In genomic region chr18:57439985-57440330, GRCh38 we compare ENCODE assay signal across 23 cellular contexts. TPM values are rescaled to one million over a fixed set of nuclear protein-coding genes. Genes with fewer than 3 reads are reported as not detected.
DNase-seq lines count a peak whose midpoint lies in the region; ATAC-seq and TF ChIP-seq lines count a peak whose summit lies in the region.
"Had no signal": no experiment of that assay in that cellular context is flagged by ENCODE, and none has a peak within 500 bp of the region (broad histone marks: within the 10 kb centered on the region; RNA-seq: fewer than 3 reads in every experiment).

No MANE protein-coding gene starts in this region.

- H3K27ac Mint-ChIP-seq in activated CD4-positive, alpha-beta T cell treated with anti-CD3 and anti-CD28 coated beads, Interleukin-2, amount 10 ng/mL, durations not matched to agents 7 days and 5 days: peak overlapping the region; percentile 36
- H3K27ac Mint-ChIP-seq: activated CD8-positive, alpha-beta T cell treated with anti-CD3 and anti-CD28 coated beads for 36 hours; mesothelial cell of epicardium had no signal

- DNase-seq in activated CD4-positive, alpha-beta T cell treated with anti-CD3 and anti-CD28 coated beads, Interleukin-2, amount 10 ng/mL, durations not matched to agents 7 days and 5 days: no peak
- DNase-seq in activated CD4-positive, alpha-beta T cell treated with anti-CD3 and anti-CD28 coated beads for 1 hour: no peak
- DNase-seq in psoas muscle: no peak
- DNase-seq in inferior parietal cortex (ENCODE audit: extremely low spot score): no peak
- DNase-seq in smooth muscle cell (lab: John Stamatoyannopoulos, UW; ENCODE audit: unreplicated experiment): no peak
- DNase-seq in NCI-H226: no peak
- DNase-seq: C1 segment of cervical spinal cord; DMS 273 treated with DMSO at 0.1 percent for 48 hours; hypothalamus; left colon; MG63; NCI-H1436; NCI-H69; stimulated activated CD4-positive, alpha-beta T cell treated with anti-CD3 and anti-CD28 coated beads, Interleukin-1b, Interleukin-23, amount 100 ng/mL, for 48 hours had no signal

- CTCF ChIA-PET in activated CD4-positive, alpha-beta T cell treated with anti-CD3 and anti-CD28 coated beads, Interleukin-2, amount 10 ng/mL, durations not matched to agents 7 days and 5 days (lab: Charles Lee): no interaction called here

- no peaks in the 10 kb centered on the region for H3K9me3 Mint-ChIP-seq in activated CD4-positive, alpha-beta T cell treated with anti-CD3 and anti-CD28 coated beads, Interleukin-2, amount 10 ng/mL, durations not matched to agents 7 days and 5 days
- H3K9me3 Mint-ChIP-seq: activated CD8-positive, alpha-beta T cell treated with anti-CD3 and anti-CD28 coated beads for 36 hours; mesothelial cell of epicardium had no signal

- H3K79me2 ChIP-seq in smooth muscle cell (ENCODE audit: low read depth): no peaks in the 10 kb centered on the region

- intact Hi-C loops in psoas muscle (cut with DNase I): no loop called here

- TF ChIP-seq CTCF in psoas muscle (IDR thresholded peaks at IDR 0.05): no peak
- TF ChIP-seq CTCF in smooth muscle cell (IDR thresholded peaks at IDR 0.05; ENCODE audit: borderline replicate concordance, insufficient read depth, poor library complexity, severe bottlenecking): no peak

- peaks cover 95% of the 10 kb centered on the region for H3K27me3 ChIP-seq in HUES6 (ENCODE audit: control insufficient read depth, insufficient read depth, low read length)
- peaks cover 90% of the 10 kb centered on the region for H3K27me3 ChIP-seq in iPS-15b (ENCODE audit: control insufficient read depth, insufficient read depth, low read length)
- H3K27me3 ChIP-seq in psoas muscle (ENCODE audit: insufficient read depth in 3 of 3, low read length in 2 of 3): peaks cover 3 to 94% (median 53%) of the 10 kb centered on the region in 3 donors
- H3K27me3 ChIP-seq in smooth muscle cell (ENCODE audit: low read depth): peaks cover 93% of the 10 kb centered on the region

- peaks cover 87% of the 10 kb centered on the region for H3K27me3 Mint-ChIP-seq in activated CD4-positive, alpha-beta T cell treated with anti-CD3 and anti-CD28 coated beads, Interleukin-2, amount 10 ng/mL, durations not matched to agents 7 days and 5 days

- H3K4me3 Mint-ChIP-seq in activated CD4-positive, alpha-beta T cell treated with anti-CD3 and anti-CD28 coated beads, Interleukin-2, amount 10 ng/mL, durations not matched to agents 7 days and 5 days: peak overlapping the region; percentile 16
- H3K4me3 Mint-ChIP-seq: activated CD8-positive, alpha-beta T cell treated with anti-CD3 and anti-CD28 coated beads for 36 hours; mesothelial cell of epicardium had no signal

- H3K9me3 ChIP-seq in HUES6 (ENCODE audit: control insufficient read depth, insufficient read depth, low read depth, low read length) (no peaks in the 10 kb centered on the region), iPS-15b (ENCODE audit: control insufficient read depth, insufficient read depth, low read length) (no peaks in the 10 kb centered on the region), psoas muscle (no peaks in the 10 kb centered on the region), smooth muscle cell (replicated peaks; ENCODE audit: low read depth) (no peaks in the 10 kb centered on the region)
- H3K9me3 ChIP-seq: A549, breast epithelium, HAP-1, MG63, vagina had no signal

- H3K4me1 Mint-ChIP-seq in activated CD4-positive, alpha-beta T cell treated with anti-CD3 and anti-CD28 coated beads, Interleukin-2, amount 10 ng/mL, durations not matched to agents 7 days and 5 days: peaks cover 26% of the 10 kb centered on the region

- H4K20me1 ChIP-seq in smooth muscle cell (ENCODE audit: low read depth): no peaks in the 10 kb centered on the region

- peak overlapping the region; percentile 70 for H3K4me3 ChIP-seq in HUES6 (ENCODE audit: low read depth, low read length)
- H3K4me3 ChIP-seq in iPS-15b (ENCODE audit: low read depth, low read length): peak overlapping the region; percentile 69
- H3K4me3 ChIP-seq in psoas muscle: peak overlapping the region; percentile 25
- H3K4me3 ChIP-seq in smooth muscle cell: no peak overlapping the region
- H3K4me3 ChIP-seq: A549, HAP-1, MG63, vagina had no signal

- no peaks in the 10 kb centered on the region for H3K36me3 ChIP-seq in HUES6 (ENCODE audit: control insufficient read depth, insufficient read depth, low read length)
- H3K36me3 ChIP-seq in iPS-15b (ENCODE audit: control insufficient read depth, insufficient read depth, low read length): no peaks in the 10 kb centered on the region
- no peaks in the 10 kb centered on the region for H3K36me3 ChIP-seq in psoas muscle (ENCODE audit: insufficient read depth in 1 of 2, low read depth in 1 of 2)
- no peaks in the 10 kb centered on the region for H3K36me3 ChIP-seq in smooth muscle cell (ENCODE audit: low read depth)
- H3K36me3 ChIP-seq: breast epithelium, HAP-1, MG63, vagina had no signal

- 6 to 12% (median 7%) methylated on average over 17 of the region's 17 CpGs for WGBS in psoas muscle, 3 donors
- 4% methylated on average over 17 of the region's 17 CpGs for WGBS in smooth muscle cell (ENCODE audit: low lambda C conversion rate)

- peaks cover 10% of the 10 kb centered on the region for H3K36me3 Mint-ChIP-seq in activated CD4-positive, alpha-beta T cell treated with anti-CD3 and anti-CD28 coated beads, Interleukin-2, amount 10 ng/mL, durations not matched to agents 7 days and 5 days (ENCODE audit: low read depth)
- H3K36me3 Mint-ChIP-seq: mesothelial cell of epicardium had no signal

- H3F3A ChIP-seq in smooth muscle cell (ENCODE audit: low read depth): no peaks in the 10 kb centered on the region

- no peak for ATAC-seq in psoas muscle
- ATAC-seq: A549; activated CD8-positive, alpha-beta T cell treated with anti-CD3 and anti-CD28 coated beads for 36 hours; left colon; sciatic nerve had no signal

- no peak overlapping the region for H3K4me2 ChIP-seq in smooth muscle cell
- H3K4me2 ChIP-seq: A549 had no signal

- no peak overlapping the region for H3K27ac ChIP-seq in HUES6 (ENCODE audit: low read depth, low read length)
- no peak overlapping the region for H3K27ac ChIP-seq in psoas muscle
- H3K27ac ChIP-seq in smooth muscle cell (ENCODE audit: low read depth): no peak overlapping the region
- H3K27ac ChIP-seq: A549, breast epithelium, vagina had no signal

- H3K9ac ChIP-seq in HUES6 (ENCODE audit: low read length) (no peak overlapping the region), iPS-15b (ENCODE audit: low read depth, low read length) (no peak overlapping the region), smooth muscle cell (ENCODE audit: low read depth) (no peak overlapping the region)

- POLR2A ChIA-PET in activated CD4-positive, alpha-beta T cell treated with anti-CD3 and anti-CD28 coated beads, Interleukin-2, amount 10 ng/mL, durations not matched to agents 7 days and 5 days (lab: Charles Lee): no interaction called here

- no peak overlapping the region for H2AFZ ChIP-seq in smooth muscle cell (ENCODE audit: low read depth)

- H3K4me1 ChIP-seq in HUES6 (ENCODE audit: control insufficient read depth, insufficient read depth, low read length) (peaks cover 41% of the 10 kb centered on the region), iPS-15b (ENCODE audit: control insufficient read depth, insufficient read depth, low read length) (peaks cover 9% of the 10 kb centered on the region), psoas muscle (peaks cover 31% of the 10 kb centered on the region), smooth muscle cell (ENCODE audit: low read depth) (peaks cover 20% of the 10 kb centered on the region)

RNA-seq across cellular contexts. Expression of gene ONECUT2, which starts 4.8 kb away (rescaled TPM):
- total RNA-seq in activated CD4-positive, alpha-beta T cell treated with anti-CD3 and anti-CD28 coated beads, Interleukin-2, amount 10 ng/mL, durations not matched to agents 7 days and 5 days: not detected
- total RNA-seq in psoas muscle (under 1 TPM in 3 of 4 donors, not detected in 1; 0.02 to 0.04 (median 0.04) TPM), smooth muscle cell (0.04 TPM in 1 of 2 replicates, not detected in the other)
- polyA plus RNA-seq in psoas muscle (under 1 TPM in 1 of 3 donors, not detected in 2; under 0.01 TPM), smooth muscle cell (not detected in 2 replicates)
- total RNA-seq: activated CD8-positive, alpha-beta T cell treated with anti-CD3 and anti-CD28 coated beads for 36 hours; sciatic nerve; vagina had no signal
